Comparison of ENCODE assay signal across 9 cellular contexts in the genomic region with DNA sequence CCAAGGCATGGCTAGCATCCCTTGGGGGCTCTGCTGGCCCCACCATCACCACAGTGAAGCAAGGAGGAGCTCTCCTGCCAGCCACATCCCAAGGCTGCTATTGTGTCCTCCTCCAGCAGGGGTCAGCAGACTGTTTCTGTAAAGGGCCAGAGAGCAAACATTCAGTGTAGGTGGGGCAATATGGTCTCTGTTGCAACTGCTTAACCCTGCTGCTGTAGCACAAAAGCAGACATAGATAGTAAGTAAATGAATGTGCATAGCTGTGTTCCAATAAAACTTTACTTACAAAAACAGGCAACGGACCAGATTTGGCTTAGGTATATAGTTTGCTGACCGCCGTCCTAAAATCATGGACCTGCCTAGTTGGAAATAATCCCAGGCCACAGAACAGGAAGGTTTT. TPM values are rescaled to one million over a fixed set of nuclear protein-coding genes. Genes with fewer than 3 reads are reported as not detected.
DNase-seq lines count a peak whose midpoint lies in the region; ATAC-seq and TF ChIP-seq lines count a peak whose summit lies in the region.
"Had no signal": no experiment of that assay in that cellular context is flagged by ENCODE, and none has a peak within 500 bp of the region (broad histone marks: within the 10 kb centered on the region; RNA-seq: fewer than 3 reads in every experiment).

No MANE protein-coding gene starts in this region.

- no peak overlapping the region for H3K27ac Mint-ChIP-seq in Caco-2 (ENCODE audit: unreplicated experiment)
- H3K27ac Mint-ChIP-seq in activated naive CD4-positive, alpha-beta T cell treated with anti-CD3 and anti-CD28 coated beads, Interleukin-2, amount 10 ng/mL, durations not matched to agents 7 days and 5 days, result no peak overlapping the region
- H3K27ac Mint-ChIP-seq: T-helper 1 cell treated with Interleukin-12 subunit alpha and Interleukin-12 subunit beta and Interleukin-4 antibody, amounts not matched to agents 30 μg/mL and 1 μg/mL, for 36 hours had no signal

- no peaks in the 10 kb centered on the region for H3K36me3 Mint-ChIP-seq in Caco-2 (ENCODE audit: insufficient read depth, unreplicated experiment)
- H3K36me3 Mint-ChIP-seq in activated naive CD4-positive, alpha-beta T cell treated with anti-CD3 and anti-CD28 coated beads, Interleukin-2, amount 10 ng/mL, durations not matched to agents 7 days and 5 days, result no peaks in the 10 kb centered on the region

- peaks cover 2% of the 10 kb centered on the region for H3K27me3 Mint-ChIP-seq in Caco-2 (ENCODE audit: insufficient read depth, unreplicated experiment)
- peaks cover 78% of the 10 kb centered on the region for H3K27me3 Mint-ChIP-seq in activated naive CD4-positive, alpha-beta T cell treated with anti-CD3 and anti-CD28 coated beads, Interleukin-2, amount 10 ng/mL, durations not matched to agents 7 days and 5 days

- POLR2A ChIA-PET in Caco-2 (lab: Charles Lee), result no interaction called here

- CTCF ChIA-PET in Caco-2 (lab: Charles Lee), result interaction anchor here (1.0 to 1.4 kb wide), 3 partner anchors 23 to 215 kb away, joined by 3 to 6 read pairs (median 5); no protein-coding TSS in a partner anchor
- CTCF ChIA-PET in activated naive CD4-positive, alpha-beta T cell treated with anti-CD3 and anti-CD28 coated beads, Interleukin-2, amount 10 ng/mL, durations not matched to agents 7 days and 5 days (lab: Charles Lee), result interaction anchor here (0.6 to 3.0 kb wide), 29 partner anchors 9 to 1164 kb away, joined by 3 to 21 read pairs (median 3); no protein-coding TSS in a partner anchor

- H3K9me3 ChIP-seq in Caco-2 (no peaks in the 10 kb centered on the region), SK-N-MC (ENCODE audit: low read depth, low read length) (no peaks in the 10 kb centered on the region)

- no peak overlapping the region for H3K9ac ChIP-seq in SK-N-MC (ENCODE audit: insufficient read length)

- ATAC-seq in GM21576 (IDR thresholded peaks at IDR 0.05; ENCODE audit: unreplicated experiment), result peak; percentile 72
- ATAC-seq in left cardiac atrium, result peak; percentile 36 to 77
- ATAC-seq in HG03460 (IDR thresholded peaks at IDR 0.05; ENCODE audit: unreplicated experiment), result no peak

- H3K4me3 ChIP-seq in Caco-2 (ENCODE audit: low read depth, low read length) (no peak overlapping the region), SK-N-MC (no peak overlapping the region), retinal pigment epithelial cell (ENCODE audit: low read length) (no peak overlapping the region)

- H3K36me3 ChIP-seq in Caco-2 (ENCODE audit: control insufficient read depth, insufficient read depth, low read length) (no peaks in the 10 kb centered on the region), SK-N-MC (ENCODE audit: insufficient read depth, low read length) (no peaks in the 10 kb centered on the region)

- H3K27ac ChIP-seq in SK-N-MC, result no peak overlapping the region

- TF ChIP-seq CTCF in Caco-2 (IDR thresholded peaks at IDR 0.05; ENCODE audit: insufficient read depth in 1 of 2, low read depth in 1 of 2, low read length in 1 of 2, severe bottlenecking in 1 of 2, unreplicated experiment in 1 of 2), result peak; percentile 60 to 66
- TF ChIP-seq CTCF in retinal pigment epithelial cell (conservative IDR thresholded peaks at IDR 0.05; ENCODE audit: low read depth, low read length), result peak; percentile 98

- DNase-seq in Caco-2 (peak; percentile 71 to 79), NCI-H1092 treated with DMSO at 0.1 percent for 48 hours (lab: John Stamatoyannopoulos, UW) (peak; percentile 83), SK-N-MC (ENCODE audit: low read depth, low spot score) (peak; percentile 63), left cardiac atrium (peak; percentile 74), retinal pigment epithelial cell (ENCODE audit: low read depth) (peak; percentile 20)
- DNase-seq in activated naive CD4-positive, alpha-beta T cell treated with anti-CD3 and anti-CD28 coated beads, Interleukin-2, amount 10 ng/mL, durations not matched to agents 7 days and 5 days, result peak; percentile 83

- BruUV-seq in Caco-2 (replicated peaks; lab: Mats Ljungman, UMichigan), result no TSS peak

- intact Hi-C loops in Caco-2 (cut with micrococcal nuclease; ENCODE audit: unreplicated experiment) (loop anchor here (1.0 kb wide), 1 partner anchor 20 kb away; no protein-coding TSS in a partner anchor), left cardiac atrium (cut with DNase I) (loop anchor here (5.0 to 10.0 kb wide), 3 partner anchors 103 to 671 kb away; no protein-coding TSS in a partner anchor)

- H3K4me1 ChIP-seq in Caco-2, result no peaks in the 10 kb centered on the region

- H3K4me1 Mint-ChIP-seq in Caco-2 (ENCODE audit: low read depth, unreplicated experiment), result no peaks in the 10 kb centered on the region
- peaks cover 7% of the 10 kb centered on the region for H3K4me1 Mint-ChIP-seq in activated naive CD4-positive, alpha-beta T cell treated with anti-CD3 and anti-CD28 coated beads, Interleukin-2, amount 10 ng/mL, durations not matched to agents 7 days and 5 days

- no peaks in the 10 kb centered on the region for H3K9me3 Mint-ChIP-seq in Caco-2 (ENCODE audit: unreplicated experiment)
- no peaks in the 10 kb centered on the region for H3K9me3 Mint-ChIP-seq in activated naive CD4-positive, alpha-beta T cell treated with anti-CD3 and anti-CD28 coated beads, Interleukin-2, amount 10 ng/mL, durations not matched to agents 7 days and 5 days
- H3K9me3 Mint-ChIP-seq: T-helper 1 cell treated with Interleukin-12 subunit alpha and Interleukin-12 subunit beta and Interleukin-4 antibody, amounts not matched to agents 30 μg/mL and 1 μg/mL, for 36 hours had no signal

- no peak overlapping the region for H3K4me3 Mint-ChIP-seq in Caco-2 (ENCODE audit: unreplicated experiment)
- no peak overlapping the region for H3K4me3 Mint-ChIP-seq in activated naive CD4-positive, alpha-beta T cell treated with anti-CD3 and anti-CD28 coated beads, Interleukin-2, amount 10 ng/mL, durations not matched to agents 7 days and 5 days
- H3K4me3 Mint-ChIP-seq: T-helper 1 cell treated with Interleukin-12 subunit alpha and Interleukin-12 subunit beta and Interleukin-4 antibody, amounts not matched to agents 30 μg/mL and 1 μg/mL, for 36 hours had no signal

- H3K27me3 ChIP-seq in Caco-2 (replicated peaks; ENCODE audit: control insufficient read depth, insufficient read depth, low read length), result no peaks in the 10 kb centered on the region

RNA-seq across cellular contexts. Expression of a gene that starts 36.4 kb away (rescaled TPM):
- total RNA-seq in Caco-2 (2022) (0.18 and 0.39 TPM in 2 replicates), left cardiac atrium (1 to 10 TPM; 4.2 to 5.6 TPM)

Comparison
In these comparisons a context has a peak if more than half of its experiments do, and no peak if none do; other contexts are left out.
1. DNase-seq: peak in every context shown above with its lines; median percentile 83 in NCI-H1092 treated with DMSO at 0.1 percent for 48 hours; 83 in activated naive CD4-positive, alpha-beta T cell treated with anti-CD3 and anti-CD28 coated beads, Interleukin-2, amount 10 ng/mL, durations not matched to agents 7 days and 5 days; 75 in Caco-2; 74 in left cardiac atrium; 63 in SK-N-MC; 20 in retinal pigment epithelial cell.